In genomic region chr15:49155110-49155833, GRCh38 we compare ENCODE assay signal across 8 cellular contexts. TPM values are rescaled to one million over a fixed set of nuclear protein-coding genes. Genes with fewer than 3 reads are reported as not detected.
DNase-seq lines count a peak whose midpoint lies in the region; ATAC-seq and FAIRE-seq lines count a peak whose summit lies in the region.

Gene COPS2, minus strand, starts transcription at chr15:49155599. Its CDS starts 21 bp downstream, at chr15:49155578.

- DNase-seq in COLO829 (ENCODE audit: low spot score) (peak; percentile 75), HTR-8/SVneo (ENCODE audit: insufficient read length, low spot score) (peak; percentile 79), NOMO-1 treated with dmso at 0.1 percent for 144 hours (lab: John Stamatoyannopoulos, UW; ENCODE audit: unreplicated experiment) (peak; percentile 88), mesenchymal stem cell (peak; percentile 100)
- peak; percentile 97 for DNase-seq in activated CD8-positive, alpha-beta memory T cell treated with anti-CD3 and anti-CD28 coated beads, Interleukin-2, amount 10 ng/mL, durations not matched to agents 7 days and 5 days
- peak; percentile 82 for DNase-seq in stimulated activated CD8-positive, alpha-beta memory T cell treated with anti-CD3 and anti-CD28 coated beads, Interleukin-12 subunit alpha, Interleukin-12 subunit beta, amount 100 ng/mL, for 4 hours (ENCODE audit: low read depth)

- H3K27me3 Mint-ChIP-seq in activated CD8-positive, alpha-beta memory T cell treated with anti-CD3 and anti-CD28 coated beads, Interleukin-2, amount 10 ng/mL, durations not matched to agents 7 days and 5 days, result no peaks in the 10 kb centered on the region

- H2AK5ac ChIP-seq in mesenchymal stem cell (ENCODE audit: low read length, severe bottlenecking), result peak within 1 kb of the TSS; percentile 58

- peak within 1 kb of the TSS; percentile 64 for H4K91ac ChIP-seq in mesenchymal stem cell (ENCODE audit: low read length)

- peak within 1 kb of the TSS; percentile 93 for H2AFZ ChIP-seq in mesenchymal stem cell (ENCODE audit: low read depth, low read length)

- peaks cover 44% of the 10 kb centered on the region for H3K4me1 Mint-ChIP-seq in activated CD8-positive, alpha-beta memory T cell treated with anti-CD3 and anti-CD28 coated beads, Interleukin-2, amount 10 ng/mL, durations not matched to agents 7 days and 5 days

- H3K36me3 ChIP-seq in endocrine pancreas (ENCODE audit: control insufficient read depth, insufficient read depth, low read length), result no peaks in the 10 kb centered on the region
- no peaks in the 10 kb centered on the region for H3K36me3 ChIP-seq in mesenchymal stem cell (ENCODE audit: control insufficient read depth in 1 of 2, insufficient read depth in 2 of 2, low read depth in 1 of 2, low read length in 2 of 2)

- H3K27me3 ChIP-seq in endocrine pancreas (ENCODE audit: control insufficient read depth, insufficient read depth, low read length) (no peaks in the 10 kb centered on the region), mesenchymal stem cell (ENCODE audit: control insufficient read depth in 1 of 2, insufficient read depth in 1 of 2, low read length in 2 of 2) (no peaks in the 10 kb centered on the region)

- peak; percentile 59 for FAIRE-seq in HTR-8/SVneo (lab: Jason Lieb, UNC)

- H3K4me3 ChIP-seq in endocrine pancreas (ENCODE audit: control insufficient read depth, insufficient read depth, low read length), result peak within 1 kb of the TSS; percentile 94
- H3K4me3 ChIP-seq in mesenchymal stem cell (ENCODE audit: insufficient read depth in 1 of 2, low read depth in 1 of 2, low read length in 2 of 2), result peak within 1 kb of the TSS; percentile 83 to 86

- H2BK15ac ChIP-seq in mesenchymal stem cell (ENCODE audit: low read depth, poor library complexity, severe bottlenecking), result peak within 1 kb of the TSS; percentile 93

- H2BK12ac ChIP-seq in mesenchymal stem cell (ENCODE audit: low read length in 2 of 2), result no peak within 1 kb of the TSS

- under 1% methylated on average over 36 of the region's 46 CpGs for WGBS in mesenchymal stem cell

- H3K36me3 Mint-ChIP-seq in activated CD8-positive, alpha-beta memory T cell treated with anti-CD3 and anti-CD28 coated beads, Interleukin-2, amount 10 ng/mL, durations not matched to agents 7 days and 5 days, result peaks cover 7% of the 10 kb centered on the region

- H3K4me3 Mint-ChIP-seq in activated CD8-positive, alpha-beta memory T cell treated with anti-CD3 and anti-CD28 coated beads, Interleukin-2, amount 10 ng/mL, durations not matched to agents 7 days and 5 days, result peak within 1 kb of the TSS; percentile 100

- H3K9ac ChIP-seq in endocrine pancreas (ENCODE audit: control insufficient read depth, insufficient read depth, low read length) (peak within 1 kb of the TSS; percentile 94), mesenchymal stem cell (ENCODE audit: low read length) (peak within 1 kb of the TSS; percentile 97)

- peak within 1 kb of the TSS; percentile 71 for H2BK120ac ChIP-seq in mesenchymal stem cell (ENCODE audit: low read depth, low read length)

- peak within 1 kb of the TSS; percentile 92 for H4K8ac ChIP-seq in mesenchymal stem cell (ENCODE audit: low read length)

- peak within 1 kb of the TSS; percentile 51 to 81 for H3K23ac ChIP-seq in mesenchymal stem cell (ENCODE audit: low read length in 2 of 2)

- H3K4ac ChIP-seq in mesenchymal stem cell (ENCODE audit: low read depth in 1 of 2, low read length in 2 of 2), result peak within 1 kb of the TSS; percentile 57 to 99

- H2BK5ac ChIP-seq in mesenchymal stem cell (ENCODE audit: low read depth, low read length, poor library complexity, severe bottlenecking), result peak within 1 kb of the TSS; percentile 49

- H3K4me2 ChIP-seq in mesenchymal stem cell (ENCODE audit: low read length, poor library complexity, severe bottlenecking), result peak within 1 kb of the TSS; percentile 90

- peak; percentile 93 for ATAC-seq in GM21367 (IDR thresholded peaks at IDR 0.05; ENCODE audit: unreplicated experiment)
- ATAC-seq in activated CD8-positive, alpha-beta memory T cell treated with anti-CD3 and anti-CD28 coated beads, Interleukin-2, amount 10 ng/mL, durations not matched to agents 7 days and 5 days, result peak; percentile 95

- H3K9me3 ChIP-seq in endocrine pancreas (ENCODE audit: control insufficient read depth, low read length) (no peaks in the 10 kb centered on the region), mesenchymal stem cell (ENCODE audit: control insufficient read depth, low read length) (no peaks in the 10 kb centered on the region)

- CTCF ChIA-PET in activated CD8-positive, alpha-beta memory T cell treated with anti-CD3 and anti-CD28 coated beads, Interleukin-2, amount 10 ng/mL, durations not matched to agents 7 days and 5 days (lab: Charles Lee), result interaction anchor here (0.5 to 1.7 kb wide), 8 partner anchors 9 to 1611 kb away, joined by 3 to 14 read pairs (median 4); partner anchors contain the start of gene EID1

- peaks cover 5% of the 10 kb centered on the region for H3K79me1 ChIP-seq in mesenchymal stem cell (replicated peaks; ENCODE audit: low read length, poor library complexity, severe bottlenecking)

- H3K4me1 ChIP-seq in endocrine pancreas (ENCODE audit: control insufficient read depth, insufficient read depth, low read length), result peaks cover 25% of the 10 kb centered on the region
- H3K4me1 ChIP-seq in mesenchymal stem cell (ENCODE audit: control insufficient read depth, insufficient read depth, low read depth, low read length), result no peaks in the 10 kb centered on the region

- peak within 1 kb of the TSS; percentile 39 to 68 for H3K14ac ChIP-seq in mesenchymal stem cell (ENCODE audit: low read length in 2 of 2)

- H3K9me3 Mint-ChIP-seq in activated CD8-positive, alpha-beta memory T cell treated with anti-CD3 and anti-CD28 coated beads, Interleukin-2, amount 10 ng/mL, durations not matched to agents 7 days and 5 days (ENCODE audit: low read depth), result no peaks in the 10 kb centered on the region

- H3K27ac Mint-ChIP-seq in activated CD8-positive, alpha-beta memory T cell treated with anti-CD3 and anti-CD28 coated beads, Interleukin-2, amount 10 ng/mL, durations not matched to agents 7 days and 5 days, result peak within 1 kb of the TSS; percentile 98

- H3K18ac ChIP-seq in mesenchymal stem cell (ENCODE audit: low read depth in 1 of 2, low read length in 2 of 2), result peak within 1 kb of the TSS; percentile 84 to 89

- peak within 1 kb of the TSS; percentile 50 for H3K27ac ChIP-seq in mesenchymal stem cell (ENCODE audit: low read length, poor library complexity, severe bottlenecking)

RNA-seq across cellular contexts. Expression of gene COPS2, which starts in this region (rescaled TPM):
- total RNA-seq in activated CD8-positive, alpha-beta memory T cell treated with anti-CD3 and anti-CD28 coated beads, Interleukin-2, amount 10 ng/mL, durations not matched to agents 7 days and 5 days, result 10 to 100 TPM; 53.3 to 68.9 TPM
- polyA plus RNA-seq in mesenchymal stem cell (2013, experiment 1 of 2), result 80.4 TPM
- 80.9 TPM for polyA plus RNA-seq in mesenchymal stem cell (2013, experiment 2 of 2)

Comparison
In these comparisons a context has a peak if more than half of its experiments do, and no peak if none do; other contexts are left out.
1. Peak in every context shown above with its lines: DNase-seq, ATAC-seq, H3K4me3 ChIP-seq and H3K27ac ChIP-seq.